ENCODE assay signal across 1 cellular context in the genomic region with DNA sequence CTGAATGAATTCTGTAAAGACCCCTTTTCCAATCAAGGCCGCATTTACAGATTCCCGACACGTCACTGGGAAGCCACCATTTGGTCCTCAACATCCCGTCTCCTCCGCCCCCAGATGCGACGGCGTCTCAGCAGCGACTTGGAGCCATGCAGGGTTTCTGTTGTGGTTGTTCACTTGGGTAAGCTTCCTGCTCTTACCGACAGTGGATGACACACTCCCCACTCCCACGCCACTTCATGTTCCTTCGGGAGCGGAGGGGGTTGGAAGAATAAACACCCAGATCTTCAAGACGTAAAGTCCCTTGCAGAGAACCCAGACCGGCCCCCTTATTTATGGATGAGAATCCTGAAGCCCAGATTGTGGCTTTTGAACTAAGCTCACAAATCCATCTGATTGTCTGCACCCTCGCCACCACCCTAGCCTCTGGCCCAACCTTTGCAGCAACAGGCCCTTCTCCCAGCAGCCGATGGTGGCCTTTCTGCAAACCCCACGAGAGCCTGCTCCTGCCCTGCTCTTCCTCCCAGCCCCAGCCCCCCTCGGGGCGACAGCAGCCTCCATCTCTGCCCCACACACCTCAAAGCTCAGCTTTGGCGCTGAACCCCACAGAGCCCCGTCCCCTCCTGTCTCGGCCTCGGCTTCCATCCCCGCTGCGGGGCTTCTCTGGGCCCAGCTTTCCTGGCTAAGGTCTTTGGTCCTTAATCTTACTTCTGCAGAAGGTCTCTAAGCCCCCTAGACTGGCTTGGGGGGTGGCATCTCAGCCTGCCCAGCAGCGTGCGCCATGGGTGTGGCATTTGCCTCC.
TF ChIP-seq lines count a peak whose summit lies in the region.

No MANE protein-coding gene starts in this region.

TF ChIP-seq in H1, 55 proteins besides CTCF, POLR2A, EP300 and RAD21:
- TF ChIP-seq JUND (IDR thresholded peaks at IDR 0.05; ENCODE audit: low read length) = no peak
- TF ChIP-seq RNF2 (IDR thresholded peaks at IDR 0.05; ENCODE audit: borderline replicate concordance, low read depth, low read length, missing control alignments, poor library complexity, severe bottlenecking) = no peak
- TF ChIP-seq RBBP5 (IDR thresholded peaks at IDR 0.05; ENCODE audit: borderline replicate concordance, low read depth, low read length) = no peak
- no peak for TF ChIP-seq MAFK (IDR thresholded peaks at IDR 0.05; ENCODE audit: low read depth, low read length)
- TF ChIP-seq SRF (IDR thresholded peaks at IDR 0.05; ENCODE audit: low read depth, low read length) = no peak
- no peak for TF ChIP-seq EGR1 (IDR thresholded peaks at IDR 0.05; ENCODE audit: borderline replicate concordance, low read depth, low read length)
- TF ChIP-seq CEBPB (IDR thresholded peaks at IDR 0.05; ENCODE audit: low read depth, low read length) = no peak
- no peak for TF ChIP-seq CHD1 (IDR thresholded peaks at IDR 0.05; ENCODE audit: low read depth, low read length)
- no peak for TF ChIP-seq KDM1A (IDR thresholded peaks at IDR 0.05; ENCODE audit: borderline replicate concordance, low read length)
- no peak for TF ChIP-seq HDAC2 (IDR thresholded peaks at IDR 0.05; ENCODE audit: borderline replicate concordance in 1 of 2, low read depth in 2 of 2, low read length in 2 of 2)
- TF ChIP-seq TAF1 (IDR thresholded peaks at IDR 0.05; ENCODE audit: low read depth, low read length) = no peak
- no peak for TF ChIP-seq TAF7 (optimal IDR thresholded peaks at IDR 0.05; ENCODE audit: borderline replicate concordance, low read depth, low read length)
- no peak for TF ChIP-seq BCL11A (IDR thresholded peaks at IDR 0.05; ENCODE audit: low read depth in 2 of 2, low read length in 2 of 2)
- no peak for TF ChIP-seq SP4 (IDR thresholded peaks at IDR 0.05; ENCODE audit: low read length)
